8 cellular contexts compared by ENCODE assay signal in genomic region chr9:92141144-92142129, GRCh38. TPM values are rescaled to one million over a fixed set of nuclear protein-coding genes. Genes with fewer than 3 reads are reported as not detected.
DNase-seq lines count a peak whose midpoint lies in the region; ATAC-seq and TF ChIP-seq lines count a peak whose summit lies in the region.

No MANE protein-coding gene starts in this region.

- no peak for ATAC-seq in GM21515 (IDR thresholded peaks at IDR 0.05; ENCODE audit: unreplicated experiment)

- H3K4me3 ChIP-seq in endocrine pancreas (ENCODE audit: control insufficient read depth, insufficient read depth, low read length) = peak overlapping the region; percentile 52

- no peaks in the 10 kb centered on the region for H3K4me1 ChIP-seq in endocrine pancreas (ENCODE audit: control insufficient read depth, insufficient read depth, low read length)

- H3K9ac ChIP-seq in endocrine pancreas (ENCODE audit: control insufficient read depth, insufficient read depth, low read length) = peak overlapping the region; percentile 60

- no peaks in the 10 kb centered on the region for H3K36me3 ChIP-seq in endocrine pancreas (ENCODE audit: control insufficient read depth, insufficient read depth, low read length)

- CTCF ChIA-PET in HEK293T (lab: Yijun Ruan, JAX) = interaction anchor here (0.6 to 1.3 kb wide), 7 partner anchors 12 to 102 kb away, joined by 3 to 6 read pairs (median 3); no protein-coding TSS in a partner anchor

- POLR2A ChIA-PET in HEK293T (lab: Yijun Ruan, JAX) = no interaction called here

- no peaks in the 10 kb centered on the region for H3K27me3 ChIP-seq in endocrine pancreas (ENCODE audit: control insufficient read depth, insufficient read depth, low read length)

- DNase-seq in EH (ENCODE audit: low read depth) (peak; percentile 38), NCI-H510A treated with DMSO at 0.1 percent for 48 hours (lab: John Stamatoyannopoulos, UW) (peak; percentile 21), myocyte (ENCODE audit: low read depth) (peak; percentile 71), HEK293T (ENCODE audit: extremely low spot score) (no peak), NAMALWA (ENCODE audit: low spot score) (no peak), GM19238 (ENCODE audit: insufficient read length, low spot score) (no peak)

- H3K9me3 ChIP-seq in endocrine pancreas (ENCODE audit: control insufficient read depth, low read length) = no peaks in the 10 kb centered on the region

TF ChIP-seq in HEK293T, 16 proteins besides CTCF, POLR2A, EP300 and RAD21:
- no peak for TF ChIP-seq FOXK2 (IDR thresholded peaks at IDR 0.05)
- TF ChIP-seq ZNF384 (IDR thresholded peaks at IDR 0.05) = no peak
- no peak for TF ChIP-seq ARNT (IDR thresholded peaks at IDR 0.05)
- no peak for TF ChIP-seq ELF4 (IDR thresholded peaks at IDR 0.05)
- TF ChIP-seq BHLHE40 (IDR thresholded peaks at IDR 0.05; ENCODE audit: borderline replicate concordance) = no peak
- TF ChIP-seq TARDBP (IDR thresholded peaks at IDR 0.05) = no peak
- no peak for TF ChIP-seq LEF1 (IDR thresholded peaks at IDR 0.05; ENCODE audit: borderline replicate concordance)
- TF ChIP-seq FOXA1 (IDR thresholded peaks at IDR 0.05) = no peak
- TF ChIP-seq FOXM1 (IDR thresholded peaks at IDR 0.05; ENCODE audit: borderline replicate concordance) = no peak
- no peak for TF ChIP-seq PKNOX1 (IDR thresholded peaks at IDR 0.05)
- no peak for TF ChIP-seq L3MBTL2 (conservative IDR thresholded peaks at IDR 0.05)

RNA-seq across cellular contexts. Expression of gene SPTLC1, which starts 26.2 kb away (rescaled TPM):
- total RNA-seq in myocyte = 60.3 and 66.4 TPM in 2 replicates
- polyA plus RNA-seq in myocyte (2012) = 41.6 TPM

Comparison
In these comparisons a context has a peak if more than half of its experiments do, and no peak if none do; other contexts are left out.
1. DNase-seq: peak in EH (single experiment), NCI-H510A treated with DMSO at 0.1 percent for 48 hours (single experiment) and myocyte (single experiment); none in HEK293T (single experiment), NAMALWA (single experiment) and GM19238 (single experiment).